In the genomic region with DNA sequence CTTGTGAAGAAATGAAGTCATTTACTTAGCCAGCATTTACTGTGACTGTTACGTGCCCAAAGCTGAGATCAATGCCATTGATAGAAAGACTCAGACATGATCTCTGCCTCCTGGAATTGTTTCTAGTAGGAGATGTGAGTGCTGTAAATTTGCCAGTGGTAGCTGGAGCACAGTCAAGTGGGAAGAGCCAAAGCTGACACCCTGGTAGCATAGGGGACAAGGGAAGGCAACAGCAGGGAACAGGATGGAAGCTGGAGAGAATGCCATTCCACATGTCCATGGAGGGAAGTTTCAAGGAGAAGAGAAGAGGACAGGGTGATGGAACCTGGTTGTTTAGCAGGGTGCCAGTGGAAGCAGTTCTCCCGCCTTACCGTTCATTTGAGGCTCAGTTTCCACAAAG, we compare ENCODE assay signal across 25 cellular contexts.
"Had no signal": no experiment of that assay in that cellular context is flagged by ENCODE, and none has a peak within 500 bp of the region (broad histone marks: within the 10 kb centered on the region; RNA-seq: fewer than 3 reads in every experiment).

No MANE protein-coding gene starts in this region.

- H3K4me1 ChIP-seq: colonic mucosa, esophagus muscularis mucosa, foreskin keratinocyte, gastroesophageal sphincter, left lung, lower lobe of right lung, pancreas, suprapubic skin, transverse colon, upper lobe of right lung, vagina had no signal

- DNase-seq: cerebellar nuclear complex; colonic mucosa; dermis blood vessel endothelial cell; effector memory CD4-positive, alpha-beta T cell; foreskin keratinocyte; left lung; lower lobe of right lung; naive thymus-derived CD8-positive, alpha-beta T cell; nephron progenitor cell; pancreas; retina; stimulated activated CD4-positive, alpha-beta T cell treated with anti-CD3 and anti-CD28 coated beads, Interleukin-12 subunit alpha, Interleukin-12 subunit beta, amount 100 ng/mL, for 4 hours; stimulated activated CD4-positive, alpha-beta T cell treated with anti-CD3 and anti-CD28 coated beads, Interleukin-1b, Interleukin-23, amount 100 ng/mL, for 48 hours; stimulated activated CD4-positive, alpha-beta T cell treated with anti-CD3 and anti-CD28 coated beads, Interleukin-4, amount 100 ng/mL, for 1 hour; stimulated activated CD8-positive, alpha-beta memory T cell treated with anti-CD3 and anti-CD28 coated beads, Interleukin-4, amount 100 ng/mL, for 48 hours; stimulated activated naive CD4-positive, alpha-beta T cell; stimulated activated naive CD8-positive, alpha-beta T cell treated with anti-CD3 and anti-CD28 coated beads, Interleukin-15, amount 100 ng/mL, for 72 hours; transverse colon; upper lobe of right lung had no signal

- H3K27ac Mint-ChIP-seq: naive thymus-derived CD8-positive, alpha-beta T cell; nephron progenitor cell had no signal

- H3K36me3 ChIP-seq: colonic mucosa, vagina had no signal

- H3K9me3 ChIP-seq: colonic mucosa, esophagus muscularis mucosa, gastroesophageal sphincter, left lung, lower lobe of right lung, neutrophil, pancreas, suprapubic skin, transverse colon, upper lobe of right lung, vagina had no signal

- H3K27me3 ChIP-seq: colonic mucosa, esophagus muscularis mucosa, foreskin keratinocyte, gastroesophageal sphincter, left lung, neutrophil, pancreas, suprapubic skin, transverse colon, upper lobe of right lung, vagina had no signal

- H3K4me1 Mint-ChIP-seq: stimulated activated naive CD8-positive, alpha-beta T cell treated with anti-CD3 and anti-CD28 coated beads, Interleukin-15, amount 100 ng/mL, for 72 hours had no signal

- H3K9me3 Mint-ChIP-seq: naive thymus-derived CD8-positive, alpha-beta T cell; nephron progenitor cell; stimulated activated naive CD8-positive, alpha-beta T cell treated with anti-CD3 and anti-CD28 coated beads, Interleukin-15, amount 100 ng/mL, for 72 hours had no signal

- H3K27me3 Mint-ChIP-seq: naive thymus-derived CD8-positive, alpha-beta T cell; stimulated activated naive CD8-positive, alpha-beta T cell treated with anti-CD3 and anti-CD28 coated beads, Interleukin-15, amount 100 ng/mL, for 72 hours had no signal

- H3K4me3 Mint-ChIP-seq: naive thymus-derived CD8-positive, alpha-beta T cell; nephron progenitor cell; stimulated activated naive CD8-positive, alpha-beta T cell treated with anti-CD3 and anti-CD28 coated beads, Interleukin-15, amount 100 ng/mL, for 72 hours had no signal

- H3K4me2 ChIP-seq: smooth muscle cell had no signal

- H3K4me3 ChIP-seq: colonic mucosa, esophagus muscularis mucosa, gastroesophageal sphincter, left lung, lower lobe of right lung, pancreas, smooth muscle cell, suprapubic skin, transverse colon, upper lobe of right lung, vagina had no signal

- H3K27ac ChIP-seq: colonic mucosa, esophagus muscularis mucosa, foreskin keratinocyte, gastroesophageal sphincter, left lung, lower lobe of right lung, neutrophil, pancreas, suprapubic skin, transverse colon, upper lobe of right lung, vagina had no signal
